ENCODE assay signal across 24 cellular contexts in genomic region chr3:171446301-171446700, GRCh38.
"Had no signal": no experiment of that assay in that cellular context is flagged by ENCODE, and none has a peak within 500 bp of the region (broad histone marks: within the 10 kb centered on the region; RNA-seq: fewer than 3 reads in every experiment).

No MANE protein-coding gene starts in this region.

- H3K4me3 Mint-ChIP-seq: activated CD4-positive, alpha-beta memory T cell treated with anti-CD3 and anti-CD28 coated beads, Interleukin-2, amount 10 ng/mL, durations not matched to agents 7 days and 5 days; activated CD4-positive, alpha-beta T cell treated with anti-CD3 and anti-CD28 coated beads for 36 hours; activated naive CD8-positive, alpha-beta T cell treated with anti-CD3 and anti-CD28 coated beads, Interleukin-2, amount 10 ng/mL, durations not matched to agents 7 days and 5 days had no signal

- H3K9me3 ChIP-seq: adrenal gland, MG63, Peyer's patch, SJSA1 had no signal

- H3K27ac ChIP-seq: adrenal gland, KMS-11, Peyer's patch, SJSA1, WERI-Rb-1 had no signal

- H3K27me3 ChIP-seq: adrenal gland, Peyer's patch, SJSA1 had no signal

- H3K9me3 Mint-ChIP-seq: activated CD4-positive, alpha-beta memory T cell treated with anti-CD3 and anti-CD28 coated beads, Interleukin-2, amount 10 ng/mL, durations not matched to agents 7 days and 5 days; activated naive CD8-positive, alpha-beta T cell treated with anti-CD3 and anti-CD28 coated beads, Interleukin-2, amount 10 ng/mL, durations not matched to agents 7 days and 5 days; activated T-helper 2 cell treated with anti-CD3 and anti-CD28 coated beads, Interferon-gamma antibody, Interleukin-2, Interleukin-4, amounts not matched to agents 10 μg/mL and 5 μg/mL and 100 μg/mL, durations not matched to agents 14 hours and 24 hours and 36 hours had no signal

- H3K9ac ChIP-seq: KMS-11 had no signal

- H3K4me3 ChIP-seq: adrenal gland, MG63, Peyer's patch, SJSA1 had no signal

- H3K36me3 ChIP-seq: adrenal gland, MG63, Peyer's patch, SJSA1, WERI-Rb-1 had no signal

- DNase-seq: activated CD4-positive, alpha-beta memory T cell treated with anti-CD3 and anti-CD28 coated beads, Interleukin-2, amount 10 ng/mL, durations not matched to agents 7 days and 5 days; activated CD4-positive, alpha-beta T cell treated with anti-CD3 and anti-CD28 coated beads for 36 hours; activated CD4-positive, alpha-beta T cell treated with anti-CD3 and anti-CD28 coated beads, Interleukin-2, amount 50 U/mL, for 1 hour; activated naive CD4-positive, alpha-beta T cell treated with anti-CD3 and anti-CD28 coated beads, Interleukin-2, amount 50 U/mL, for 16 hours; activated naive CD8-positive, alpha-beta T cell treated with anti-CD3 and anti-CD28 coated beads, Interleukin-2, amount 10 ng/mL, durations not matched to agents 7 days and 5 days; activated T-cell treated with anti-CD3 and anti-CD28 coated beads for 4 hours; activated T-cell treated with anti-CD3 and anti-CD28 coated beads, Interleukin-2, amount 50 U/mL, for 48 hours; adrenal gland; anterior cingulate cortex; MG63; NCI-H1105; NCI-H1436; NCI-H1694 treated with DMSO at 0.1 percent for 48 hours; NCI-H2029 treated with DMSO at 0.1 percent for 48 hours; NCI-H510A treated with DMSO at 0.1 percent for 48 hours; NCI-H69; NK-92 treated with Interleukin-12 subunit alpha and Interleukin-12 subunit beta, amount 100 ng/mL, for 24 hours; OCI-M1; Peyer's patch; SHP77; WERI-Rb-1 had no signal

- H3K4me2 ChIP-seq: KMS-11 had no signal

- H3K4me1 ChIP-seq: SJSA1 had no signal

- H3K27me3 Mint-ChIP-seq: activated CD4-positive, alpha-beta memory T cell treated with anti-CD3 and anti-CD28 coated beads, Interleukin-2, amount 10 ng/mL, durations not matched to agents 7 days and 5 days; activated CD4-positive, alpha-beta T cell treated with anti-CD3 and anti-CD28 coated beads for 36 hours; activated naive CD8-positive, alpha-beta T cell treated with anti-CD3 and anti-CD28 coated beads, Interleukin-2, amount 10 ng/mL, durations not matched to agents 7 days and 5 days had no signal

- H3K27ac Mint-ChIP-seq: activated CD4-positive, alpha-beta memory T cell treated with anti-CD3 and anti-CD28 coated beads, Interleukin-2, amount 10 ng/mL, durations not matched to agents 7 days and 5 days; activated CD4-positive, alpha-beta T cell treated with anti-CD3 and anti-CD28 coated beads for 36 hours; activated naive CD8-positive, alpha-beta T cell treated with anti-CD3 and anti-CD28 coated beads, Interleukin-2, amount 10 ng/mL, durations not matched to agents 7 days and 5 days; activated T-helper 2 cell treated with anti-CD3 and anti-CD28 coated beads, Interferon-gamma antibody, Interleukin-2, Interleukin-4, amounts not matched to agents 10 μg/mL and 5 μg/mL and 100 μg/mL, durations not matched to agents 14 hours and 24 hours and 36 hours had no signal

- ATAC-seq: activated CD4-positive, alpha-beta T cell treated with anti-CD3 and anti-CD28 coated beads for 36 hours had no signal
